ENCODE assay signal across 26 cellular contexts in the genomic region with DNA sequence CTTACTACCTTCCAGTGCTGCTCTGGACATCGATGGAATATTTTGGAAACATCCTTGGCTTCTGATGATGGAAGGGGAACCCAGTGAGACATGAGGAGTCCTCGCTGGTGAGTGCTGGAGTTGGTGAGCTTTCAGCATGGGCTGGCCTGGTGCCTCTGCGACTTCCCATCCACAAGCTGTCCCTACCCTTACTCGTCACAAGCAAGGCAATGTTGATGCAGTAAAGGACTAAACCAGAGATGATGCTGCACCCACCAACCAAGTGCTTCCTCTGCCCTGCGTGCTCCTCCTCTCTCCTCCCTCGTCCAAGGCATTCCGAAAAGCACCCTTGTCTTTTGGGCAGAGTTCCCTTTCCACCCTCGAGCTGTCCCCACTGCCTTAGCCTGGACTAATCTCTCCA.
"Had no signal": no experiment of that assay in that cellular context is flagged by ENCODE, and none has a peak within 500 bp of the region (broad histone marks: within the 10 kb centered on the region; RNA-seq: fewer than 3 reads in every experiment).

No MANE protein-coding gene starts in this region.

- DNase-seq: colonic mucosa; cortex of kidney; effector CD4-positive, alpha-beta T cell; effector memory CD8-positive, alpha-beta T cell; endodermal cell; esophagus squamous epithelium; foreskin fibroblast; foreskin melanocyte; gastrocnemius medialis; glutamatergic neuron; head of caudate nucleus; heart right ventricle; hippocampal formation; left cardiac atrium; left lung; left ventricle myocardium superior; lower lobe of right lung; mesenchymal stem cell; mucosa of descending colon had no signal

- H3K36me3 Mint-ChIP-seq: mesothelial cell of epicardium had no signal

- H3K4me3 ChIP-seq: colonic mucosa, esophagus squamous epithelium, gastrocnemius medialis, heart right ventricle, left lung, lower lobe of right lung, mucosa of descending colon had no signal

- H3K27ac Mint-ChIP-seq: dendritic cell treated with granulocyte-macrophage colony-stimulating factor and Interleukin-4, amounts not matched to agents 40 ng/mL and 50 ng/mL, for 4 days; effector memory CD8-positive, alpha-beta T cell; endodermal cell; mesothelial cell of epicardium had no signal

- H3K9me3 ChIP-seq: colonic mucosa, esophagus squamous epithelium, gastrocnemius medialis, heart right ventricle, left lung, lower lobe of right lung, mucosa of descending colon had no signal

- H3K27ac ChIP-seq: colonic mucosa, epithelial cell of prostate, esophagus squamous epithelium, gastrocnemius medialis, heart right ventricle, left lung, lower lobe of right lung had no signal

- FAIRE-seq: endometrium, islet of Langerhans, keratinocyte had no signal

- H3K9me3 Mint-ChIP-seq: dendritic cell treated with granulocyte-macrophage colony-stimulating factor and Interleukin-4, amounts not matched to agents 40 ng/mL and 50 ng/mL, for 4 days; endodermal cell; mesothelial cell of epicardium had no signal

- ATAC-seq: effector memory CD8-positive, alpha-beta T cell; esophagus mucosa; gastrocnemius medialis; heart right ventricle; left cardiac atrium; left lung; left ventricle myocardium superior; lower lobe of right lung; mucosa of descending colon had no signal

- H3K4me1 ChIP-seq: colonic mucosa, esophagus squamous epithelium, gastrocnemius medialis, heart right ventricle, left lung, lower lobe of right lung had no signal

- H3K27me3 ChIP-seq: colonic mucosa, esophagus squamous epithelium, gastrocnemius medialis, left lung had no signal

- H3K4me1 Mint-ChIP-seq: mesothelial cell of epicardium had no signal

- H3K4me3 Mint-ChIP-seq: dendritic cell treated with granulocyte-macrophage colony-stimulating factor and Interleukin-4, amounts not matched to agents 40 ng/mL and 50 ng/mL, for 4 days; effector memory CD8-positive, alpha-beta T cell; endodermal cell; mesothelial cell of epicardium had no signal

- H3K36me3 ChIP-seq: colonic mucosa, esophagus squamous epithelium, gastrocnemius medialis, heart right ventricle, left lung, lower lobe of right lung had no signal
